In the genomic region with DNA sequence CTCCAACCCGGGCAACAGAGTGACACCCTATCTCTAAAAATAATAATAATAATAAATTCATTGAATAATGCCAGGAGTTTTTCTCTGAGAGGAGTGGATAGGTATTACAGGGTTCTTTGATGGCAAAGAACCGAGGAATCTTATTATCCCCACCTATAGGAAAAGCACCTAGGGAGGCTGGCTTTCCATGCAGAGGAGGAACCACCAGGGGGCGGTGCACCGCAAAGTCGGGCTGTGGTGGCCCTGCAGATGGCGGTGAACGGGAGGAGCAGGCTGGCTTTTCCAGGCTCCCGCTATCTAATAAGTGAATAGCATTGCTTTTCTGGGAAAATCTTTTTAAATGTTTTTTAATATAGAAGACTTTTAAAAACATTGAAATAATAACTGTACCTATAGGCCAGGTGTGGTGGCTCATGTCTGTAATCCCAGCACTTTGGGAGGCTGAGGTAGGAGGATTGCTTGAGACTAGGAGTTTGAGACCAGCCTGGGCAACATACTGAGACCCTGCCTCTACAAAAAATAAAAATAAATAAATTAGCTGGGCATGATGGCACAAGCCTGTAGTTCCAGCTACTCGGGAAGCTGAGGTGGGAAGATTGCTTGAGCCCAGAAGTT, we compare ENCODE assay signal across 8 cellular contexts.
DNase-seq lines count a peak whose midpoint lies in the region; ATAC-seq and TF ChIP-seq lines count a peak whose summit lies in the region.

No MANE protein-coding gene starts in this region.

- no peaks in the 10 kb centered on the region for H3K9me3 Mint-ChIP-seq in activated naive CD8-positive, alpha-beta T cell treated with anti-CD3 and anti-CD28 coated beads, Interleukin-2, amount 10 ng/mL, durations not matched to agents 7 days and 5 days

- H3K27ac ChIP-seq in liver (ENCODE audit: low read depth in 1 of 2, low read length in 2 of 2) = no peak overlapping the region
- H3K27ac ChIP-seq in upper lobe of right lung = no peak overlapping the region

- 57% methylated on average over 9 of the region's 9 CpGs for WGBS in liver

- POLR2A ChIA-PET in activated naive CD8-positive, alpha-beta T cell treated with anti-CD3 and anti-CD28 coated beads, Interleukin-2, amount 10 ng/mL, durations not matched to agents 7 days and 5 days (lab: Charles Lee) = no interaction called here

- no peak overlapping the region for H3K27ac Mint-ChIP-seq in activated naive CD8-positive, alpha-beta T cell treated with anti-CD3 and anti-CD28 coated beads, Interleukin-2, amount 10 ng/mL, durations not matched to agents 7 days and 5 days

- peak; percentile 81 to 83 for TF ChIP-seq RAD21 in liver (IDR thresholded peaks at IDR 0.05)

- no peak overlapping the region for H3K4me3 Mint-ChIP-seq in activated naive CD8-positive, alpha-beta T cell treated with anti-CD3 and anti-CD28 coated beads, Interleukin-2, amount 10 ng/mL, durations not matched to agents 7 days and 5 days

- no peak overlapping the region for H3K9ac ChIP-seq in liver (ENCODE audit: low read depth in 1 of 2, low read length in 2 of 2)

- DNase-seq in ELR (ENCODE audit: low read depth) (peak; percentile 1), M059J (ENCODE audit: low read depth) (peak; percentile 34), upper lobe of right lung (peak; percentile 66), NCI-H510A treated with DMSO at 0.1 percent for 48 hours (lab: John Stamatoyannopoulos, UW) (no peak)
- peak; percentile 46 for DNase-seq in activated naive CD8-positive, alpha-beta T cell treated with anti-CD3 and anti-CD28 coated beads, Interleukin-2, amount 10 ng/mL, durations not matched to agents 7 days and 5 days

- H3K27me3 ChIP-seq in liver (ENCODE audit: control insufficient read depth in 4 of 4, insufficient read depth in 4 of 4, low read length in 3 of 4) (no peaks in the 10 kb centered on the region), upper lobe of right lung (no peaks in the 10 kb centered on the region)

- H3K4me1 ChIP-seq in liver (ENCODE audit: control insufficient read depth in 4 of 4, insufficient read depth in 4 of 4, low read length in 3 of 4) (no peaks in the 10 kb centered on the region), upper lobe of right lung (no peaks in the 10 kb centered on the region)

- intact Hi-C loops in upper lobe of right lung (cut with DNase I) = no loop called here

- H3K9me3 ChIP-seq in liver (ENCODE audit: control insufficient read depth in 4 of 4, low read length in 3 of 4) (no peaks in the 10 kb centered on the region), upper lobe of right lung (no peaks in the 10 kb centered on the region)

- ATAC-seq in GM21423 (IDR thresholded peaks at IDR 0.05; ENCODE audit: unreplicated experiment) (peak; percentile 63), upper lobe of right lung (peak; percentile 60), HG03097 (IDR thresholded peaks at IDR 0.05; ENCODE audit: low FRiP score, unreplicated experiment) (no peak)
- no peak for ATAC-seq in activated naive CD8-positive, alpha-beta T cell treated with anti-CD3 and anti-CD28 coated beads, Interleukin-2, amount 10 ng/mL, durations not matched to agents 7 days and 5 days (ENCODE audit: low read depth)

- TF ChIP-seq CTCF in liver (IDR thresholded peaks at IDR 0.05; ENCODE audit: low read depth, low read length, missing input control) (peak; percentile 70), upper lobe of right lung (IDR thresholded peaks at IDR 0.05) (peak; percentile 62)

- H3K4me3 ChIP-seq in liver (ENCODE audit: low read depth in 1 of 3, low read length in 3 of 3) (no peak overlapping the region), upper lobe of right lung (no peak overlapping the region)

- no peaks in the 10 kb centered on the region for H3K27me3 Mint-ChIP-seq in activated naive CD8-positive, alpha-beta T cell treated with anti-CD3 and anti-CD28 coated beads, Interleukin-2, amount 10 ng/mL, durations not matched to agents 7 days and 5 days

- H3K4me1 Mint-ChIP-seq in activated naive CD8-positive, alpha-beta T cell treated with anti-CD3 and anti-CD28 coated beads, Interleukin-2, amount 10 ng/mL, durations not matched to agents 7 days and 5 days = no peaks in the 10 kb centered on the region

- H3K36me3 Mint-ChIP-seq in activated naive CD8-positive, alpha-beta T cell treated with anti-CD3 and anti-CD28 coated beads, Interleukin-2, amount 10 ng/mL, durations not matched to agents 7 days and 5 days = no peaks in the 10 kb centered on the region

- H3K36me3 ChIP-seq in liver (ENCODE audit: control insufficient read depth in 4 of 4, insufficient read depth in 3 of 4, low read depth in 1 of 4, low read length in 3 of 4) (no peaks in the 10 kb centered on the region), upper lobe of right lung (no peaks in the 10 kb centered on the region)

TF ChIP-seq in liver, 16 proteins besides CTCF, POLR2A, EP300 and RAD21:
- no peak for TF ChIP-seq SP1 (IDR thresholded peaks at IDR 0.05)
- TF ChIP-seq, protein P1, sequence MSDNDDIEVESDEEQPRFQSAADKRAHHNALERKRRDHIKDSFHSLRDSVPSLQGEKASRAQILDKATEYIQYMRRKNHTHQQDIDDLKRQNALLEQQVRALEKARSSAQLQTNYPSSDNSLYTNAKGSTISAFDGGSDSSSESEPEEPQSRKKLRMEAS (IDR thresholded peaks at IDR 0.05) = no peak
- no peak for TF ChIP-seq YY1 (IDR thresholded peaks at IDR 0.05)
- TF ChIP-seq, protein P2, sequence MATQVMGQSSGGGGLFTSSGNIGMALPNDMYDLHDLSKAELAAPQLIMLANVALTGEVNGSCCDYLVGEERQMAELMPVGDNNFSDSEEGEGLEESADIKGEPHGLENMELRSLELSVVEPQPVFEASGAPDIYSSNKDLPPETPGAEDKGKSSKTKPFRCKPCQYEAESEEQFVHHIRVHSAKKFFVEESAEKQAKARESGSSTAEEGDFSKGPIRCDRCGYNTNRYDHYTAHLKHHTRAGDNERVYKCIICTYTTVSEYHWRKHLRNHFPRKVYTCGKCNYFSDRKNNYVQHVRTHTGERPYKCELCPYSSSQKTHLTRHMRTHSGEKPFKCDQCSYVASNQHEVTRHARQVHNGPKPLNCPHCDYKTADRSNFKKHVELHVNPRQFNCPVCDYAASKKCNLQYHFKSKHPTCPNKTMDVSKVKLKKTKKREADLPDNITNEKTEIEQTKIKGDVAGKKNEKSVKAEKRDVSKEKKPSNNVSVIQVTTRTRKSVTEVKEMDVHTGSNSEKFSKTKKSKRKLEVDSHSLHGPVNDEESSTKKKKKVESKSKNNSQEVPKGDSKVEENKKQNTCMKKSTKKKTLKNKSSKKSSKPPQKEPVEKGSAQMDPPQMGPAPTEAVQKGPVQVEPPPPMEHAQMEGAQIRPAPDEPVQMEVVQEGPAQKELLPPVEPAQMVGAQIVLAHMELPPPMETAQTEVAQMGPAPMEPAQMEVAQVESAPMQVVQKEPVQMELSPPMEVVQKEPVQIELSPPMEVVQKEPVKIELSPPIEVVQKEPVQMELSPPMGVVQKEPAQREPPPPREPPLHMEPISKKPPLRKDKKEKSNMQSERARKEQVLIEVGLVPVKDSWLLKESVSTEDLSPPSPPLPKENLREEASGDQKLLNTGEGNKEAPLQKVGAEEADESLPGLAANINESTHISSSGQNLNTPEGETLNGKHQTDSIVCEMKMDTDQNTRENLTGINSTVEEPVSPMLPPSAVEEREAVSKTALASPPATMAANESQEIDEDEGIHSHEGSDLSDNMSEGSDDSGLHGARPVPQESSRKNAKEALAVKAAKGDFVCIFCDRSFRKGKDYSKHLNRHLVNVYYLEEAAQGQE (IDR thresholded peaks at IDR 0.05) = no peak
- no peak for TF ChIP-seq FOXA1 (IDR thresholded peaks at IDR 0.05)
- TF ChIP-seq, protein P3, sequence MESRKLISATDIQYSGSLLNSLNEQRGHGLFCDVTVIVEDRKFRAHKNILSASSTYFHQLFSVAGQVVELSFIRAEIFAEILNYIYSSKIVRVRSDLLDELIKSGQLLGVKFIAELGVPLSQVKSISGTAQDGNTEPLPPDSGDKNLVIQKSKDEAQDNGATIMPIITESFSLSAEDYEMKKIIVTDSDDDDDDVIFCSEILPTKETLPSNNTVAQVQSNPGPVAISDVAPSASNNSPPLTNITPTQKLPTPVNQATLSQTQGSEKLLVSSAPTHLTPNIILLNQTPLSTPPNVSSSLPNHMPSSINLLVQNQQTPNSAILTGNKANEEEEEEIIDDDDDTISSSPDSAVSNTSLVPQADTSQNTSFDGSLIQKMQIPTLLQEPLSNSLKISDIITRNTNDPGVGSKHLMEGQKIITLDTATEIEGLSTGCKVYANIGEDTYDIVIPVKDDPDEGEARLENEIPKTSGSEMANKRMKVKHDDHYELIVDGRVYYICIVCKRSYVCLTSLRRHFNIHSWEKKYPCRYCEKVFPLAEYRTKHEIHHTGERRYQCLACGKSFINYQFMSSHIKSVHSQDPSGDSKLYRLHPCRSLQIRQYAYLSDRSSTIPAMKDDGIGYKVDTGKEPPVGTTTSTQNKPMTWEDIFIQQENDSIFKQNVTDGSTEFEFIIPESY (IDR thresholded peaks at IDR 0.05) = no peak
- TF ChIP-seq, protein P4, sequence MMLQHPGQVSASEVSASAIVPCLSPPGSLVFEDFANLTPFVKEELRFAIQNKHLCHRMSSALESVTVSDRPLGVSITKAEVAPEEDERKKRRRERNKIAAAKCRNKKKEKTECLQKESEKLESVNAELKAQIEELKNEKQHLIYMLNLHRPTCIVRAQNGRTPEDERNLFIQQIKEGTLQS (IDR thresholded peaks at IDR 0.05) = no peak
- TF ChIP-seq HNF4G (IDR thresholded peaks at IDR 0.05) = no peak
- no peak for TF ChIP-seq EGR1 (IDR thresholded peaks at IDR 0.05; ENCODE audit: low read depth in 2 of 2)
- TF ChIP-seq RXRA (IDR thresholded peaks at IDR 0.05) = no peak
- TF ChIP-seq GABPA (IDR thresholded peaks at IDR 0.05 in 1 of 2, conservative IDR thresholded peaks at IDR 0.05 in 1 of 2) = no peak
- TF ChIP-seq JUND (IDR thresholded peaks at IDR 0.05) = no peak
- TF ChIP-seq HNF4A (conservative IDR thresholded peaks at IDR 0.05) = no peak

Comparison
In these comparisons a context has a peak if more than half of its experiments do, and no peak if none do; other contexts are left out.
1. ATAC-seq: peak in GM21423 (single experiment) and upper lobe of right lung (single experiment); none in activated naive CD8-positive, alpha-beta T cell treated with anti-CD3 and anti-CD28 coated beads, Interleukin-2, amount 10 ng/mL, durations not matched to agents 7 days and 5 days (single experiment) and HG03097 (single experiment).